25 cellular contexts compared by ENCODE assay signal in the genomic region with DNA sequence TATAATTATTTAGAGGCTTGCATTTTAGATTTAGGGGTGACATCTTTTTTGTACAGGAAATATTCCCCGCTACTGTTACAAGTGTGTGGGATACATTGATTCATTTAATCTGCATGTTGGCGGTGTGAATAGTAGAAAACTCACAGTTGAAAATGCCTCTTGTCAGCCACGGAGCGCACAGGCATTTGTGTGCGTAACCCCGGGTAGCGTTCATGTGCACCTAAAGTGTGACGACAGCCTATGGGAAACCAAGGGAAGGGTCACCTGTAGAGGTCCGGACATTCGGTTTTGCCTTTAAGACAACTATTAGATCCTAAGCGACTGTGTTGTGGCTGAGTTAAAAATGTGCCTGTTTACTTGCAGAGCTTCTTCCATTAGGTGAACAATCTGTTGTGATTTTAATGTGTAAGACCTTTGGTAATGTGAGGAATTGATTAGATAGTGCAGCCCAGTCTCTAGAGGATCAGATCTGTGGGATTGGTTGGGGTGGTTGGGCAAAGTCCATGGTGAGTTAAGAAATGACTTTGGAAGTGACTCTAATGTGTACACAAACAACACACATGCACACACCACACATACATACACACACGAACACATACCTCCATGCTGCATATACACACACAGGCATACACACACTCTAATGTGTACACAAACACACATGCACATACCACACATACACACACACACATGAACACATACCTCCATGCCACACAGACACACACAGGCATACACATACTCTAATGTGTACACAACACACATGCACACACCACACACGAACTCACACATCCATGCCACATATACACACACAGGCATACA. TPM values are rescaled to one million over a fixed set of nuclear protein-coding genes. Genes with fewer than 3 reads are reported as not detected.
DNase-seq lines count a peak whose midpoint lies in the region; ATAC-seq and TF ChIP-seq lines count a peak whose summit lies in the region.
"Had no signal": no experiment of that assay in that cellular context is flagged by ENCODE, and none has a peak within 500 bp of the region (broad histone marks: within the 10 kb centered on the region; RNA-seq: fewer than 3 reads in every experiment).

No MANE protein-coding gene starts in this region.

- H3K4me3 ChIP-seq in breast epithelium (no peak overlapping the region), adrenal gland (no peak overlapping the region)
- H3K4me3 ChIP-seq: BLaER1 had no signal

- no peak for TF ChIP-seq POLR2A in breast epithelium (IDR thresholded peaks at IDR 0.05)
- no peak for TF ChIP-seq POLR2A in adrenal gland (IDR thresholded peaks at IDR 0.05)

- DNase-seq in MCF 10A (ENCODE audit: unreplicated experiment), result no peak
- no peak for DNase-seq in breast epithelium (ENCODE audit: low spot score in 2 of 2)
- peak; percentile 70 for DNase-seq in left lobe of liver (ENCODE audit: low spot score)
- DNase-seq in neural crest cell (ENCODE audit: low read depth, low spot score), result no peak
- no peak for DNase-seq in adrenal gland
- DNase-seq in T-helper 9 cell, result no peak
- DNase-seq: ACHN; CD4-positive, alpha-beta T cell; COR-L47; DMS 273 treated with DMSO at 0.1 percent for 48 hours; DMS79 treated with DMSO at 0.1 percent for 48 hours; H7; NCI-H1092 treated with DMSO at 0.1 percent for 48 hours; NCI-H146; NCI-H2029; NCI-H2227 treated with DMSO at 0.1 percent for 48 hours; NCI-H510A; NCI-H748 treated with DMSO at 0.1 percent for 48 hours; SIG-M5; SK-N-SH had no signal

- WGBS in adrenal gland, 4 donors, result 95 to 97% (median 96%) methylated on average over 13 of the region's 13 CpGs

- peaks cover 7% of the 10 kb centered on the region for H3K36me3 ChIP-seq in breast epithelium
- peaks cover 0 to 56% of the 10 kb centered on the region in 2 donors for H3K36me3 ChIP-seq in adrenal gland (replicated peaks in 1 of 2)

- TSS peak; percentile 10 for BruUV-seq in MCF 10A (replicated peaks; lab: Mats Ljungman, UMichigan)

- H3K4me1 ChIP-seq in breast epithelium (no peaks in the 10 kb centered on the region), adrenal gland (replicated peaks in 1 of 2) (no peaks in the 10 kb centered on the region)
- H3K4me1 ChIP-seq: BLaER1 had no signal

- intact Hi-C loops in MCF 10A (cut with micrococcal nuclease), result no loop called here
- intact Hi-C loops in breast epithelium (cut with DNase I; ENCODE audit: low total_unique reads), result no loop called here
- intact Hi-C loops in adrenal gland (cut with DNase I), result no loop called here

- H3K27me3 Mint-ChIP-seq in MCF 10A (ENCODE audit: insufficient read depth, unreplicated experiment) (no peaks in the 10 kb centered on the region), neural crest cell (ENCODE audit: low read depth) (no peaks in the 10 kb centered on the region)
- H3K27me3 Mint-ChIP-seq: CD4-positive, alpha-beta T cell had no signal

- H3K27ac Mint-ChIP-seq in MCF 10A (ENCODE audit: low read depth, unreplicated experiment), result no peak overlapping the region
- H3K27ac Mint-ChIP-seq in neural crest cell (ENCODE audit: unreplicated experiment), result peak overlapping the region; percentile 27
- H3K27ac Mint-ChIP-seq: CD4-positive, alpha-beta T cell had no signal

- no peak overlapping the region for H3K27ac ChIP-seq in breast epithelium
- H3K27ac ChIP-seq in adrenal gland, result no peak overlapping the region
- H3K27ac ChIP-seq: 22Rv1, BLaER1 had no signal

- TF ChIP-seq CTCF in MCF 10A (IDR thresholded peaks at IDR 0.05; ENCODE audit: unreplicated experiment) (no peak), breast epithelium (IDR thresholded peaks at IDR 0.05) (no peak), neural crest cell (conservative IDR thresholded peaks at IDR 0.05) (no peak), adrenal gland (IDR thresholded peaks at IDR 0.05) (no peak)

- H3K9me3 Mint-ChIP-seq in MCF 10A (ENCODE audit: unreplicated experiment) (no peaks in the 10 kb centered on the region), neural crest cell (no peaks in the 10 kb centered on the region)
- H3K9me3 Mint-ChIP-seq: CD4-positive, alpha-beta T cell had no signal

- H3K27me3 ChIP-seq in breast epithelium (no peaks in the 10 kb centered on the region), adrenal gland (no peaks in the 10 kb centered on the region)
- H3K27me3 ChIP-seq: BLaER1 had no signal

- no peaks in the 10 kb centered on the region for H3K4me1 Mint-ChIP-seq in MCF 10A (ENCODE audit: insufficient read depth, unreplicated experiment)
- H3K4me1 Mint-ChIP-seq in neural crest cell, result no peaks in the 10 kb centered on the region

- peaks cover 59% of the 10 kb centered on the region for H3K36me3 Mint-ChIP-seq in MCF 10A (ENCODE audit: insufficient read depth, unreplicated experiment)
- H3K36me3 Mint-ChIP-seq in neural crest cell (ENCODE audit: low read depth), result peaks cover 6% of the 10 kb centered on the region

- H3K9me3 ChIP-seq in breast epithelium, result no peaks in the 10 kb centered on the region
- no peaks in the 10 kb centered on the region for H3K9me3 ChIP-seq in adrenal gland (replicated peaks in 1 of 3)
- H3K9me3 ChIP-seq: BLaER1, SK-N-SH had no signal

- CTCF ChIA-PET in MCF 10A (lab: Yijun Ruan, JAX), result no interaction called here

- POLR2A ChIA-PET in MCF 10A (lab: Yijun Ruan, JAX), result no interaction called here

- ATAC-seq in left lobe of liver (peak; percentile 73), HG02885 (IDR thresholded peaks at IDR 0.05; ENCODE audit: poor library complexity, unreplicated experiment) (no peak), HG03196 (IDR thresholded peaks at IDR 0.05; ENCODE audit: unreplicated experiment) (no peak)
- ATAC-seq: Panc1 had no signal

- H3K4me3 Mint-ChIP-seq in MCF 10A (ENCODE audit: unreplicated experiment), result no peak overlapping the region
- H3K4me3 Mint-ChIP-seq in neural crest cell, result no peak overlapping the region
- H3K4me3 Mint-ChIP-seq: CD4-positive, alpha-beta T cell had no signal

RNA-seq across cellular contexts. Expression of a gene that starts 15.7 kb away (rescaled TPM):
- 42.8 and 51.7 TPM in 2 replicates for total RNA-seq in MCF 10A (2022)
- 10 to 100 TPM; 20.6 to 31.0 (median 27.7) TPM for total RNA-seq in breast epithelium
- total RNA-seq in left lobe of liver, result 16.3 TPM
- total RNA-seq in neural crest cell, result 24.2 and 26.3 TPM in 2 replicates
- total RNA-seq in adrenal gland, result 10 to 100 TPM; 10.1 to 40.2 (median 27.6) TPM
- polyA plus RNA-seq in adrenal gland, result 100 to 1,000 TPM in 2 of 3 donors, 10 to 100 TPM in 1; 20.1 to 296 (median 151) TPM

RNA-seq across cellular contexts. Expression of a gene that starts 15.8 kb away (rescaled TPM):
- total RNA-seq in MCF 10A (2022) (0.79 and 1.3 TPM in 2 replicates), breast epithelium (1 to 10 TPM; 1.9 to 2.6 (median 2.3) TPM), left lobe of liver (0.60 TPM), neural crest cell (2.8 TPM in 2 replicates), adrenal gland (1 to 10 TPM in 6 of 8 donors, under 1 TPM in 2; 0.14 to 2.2 (median 1.4) TPM)
- polyA plus RNA-seq in adrenal gland, result 1 to 10 TPM; 1.7 to 3.8 (median 2.3) TPM

RNA-seq across cellular contexts. Expression of a gene that starts 42.8 kb away (rescaled TPM):
- 27.2 and 34.9 TPM in 2 replicates for total RNA-seq in MCF 10A (2022)
- 10 to 100 TPM; 50.1 to 79.2 (median 61.6) TPM for total RNA-seq in breast epithelium
- total RNA-seq in left lobe of liver, result 19.6 TPM
- 83.9 and 85.9 TPM in 2 replicates for total RNA-seq in neural crest cell
- 100 to 1,000 TPM in 2 of 8 donors, 10 to 100 TPM in 6; 36.6 to 119 (median 50.9) TPM for total RNA-seq in adrenal gland
- polyA plus RNA-seq in adrenal gland, result 100 to 1,000 TPM in 1 of 3 donors, 10 to 100 TPM in 2; 52.9 to 121 (median 90.7) TPM
